ENCODE assay signal across 28 cellular contexts in the genomic region with DNA sequence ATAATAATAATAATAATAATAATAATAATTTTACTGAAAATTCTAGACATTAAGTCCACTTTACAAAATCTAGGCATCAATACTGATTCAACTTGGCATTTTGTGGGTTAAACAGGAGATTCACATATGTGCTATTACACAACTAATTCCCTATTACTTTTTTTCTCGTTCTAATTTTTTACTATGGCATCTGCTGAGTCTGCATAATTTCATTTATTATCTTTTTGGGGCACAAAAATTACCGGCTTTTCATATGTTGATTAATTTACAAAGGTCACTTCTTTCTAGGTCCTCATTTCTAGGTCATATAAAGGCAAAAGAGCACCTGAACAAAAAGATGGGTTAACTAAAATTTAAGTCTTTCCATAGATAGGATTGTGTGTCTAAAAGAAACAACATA.
"Had no signal": no experiment of that assay in that cellular context is flagged by ENCODE, and none has a peak within 500 bp of the region (broad histone marks: within the 10 kb centered on the region; RNA-seq: fewer than 3 reads in every experiment).

No MANE protein-coding gene starts in this region.

- H3K4me3 Mint-ChIP-seq: effector memory CD8-positive, alpha-beta T cell; endodermal cell; mesothelial cell of epicardium; naive B cell had no signal

- H3K4me1 Mint-ChIP-seq: endodermal cell, mesothelial cell of epicardium, naive B cell had no signal

- H3K36me3 ChIP-seq: esophagus squamous epithelium, gastrocnemius medialis, heart right ventricle, left lung, lower lobe of right lung had no signal

- H3K4me3 ChIP-seq: coronary artery, esophagus squamous epithelium, gastrocnemius medialis, heart right ventricle, left lung, lower lobe of right lung, mucosa of descending colon had no signal

- H3K9me3 ChIP-seq: esophagus squamous epithelium, gastrocnemius medialis, heart right ventricle, left lung, lower lobe of right lung had no signal

- H3K27me3 ChIP-seq: esophagus squamous epithelium, gastrocnemius medialis, heart right ventricle, left lung had no signal

- H3K9me3 Mint-ChIP-seq: effector memory CD8-positive, alpha-beta T cell; endodermal cell; mesothelial cell of epicardium had no signal

- H3K36me3 Mint-ChIP-seq: mesothelial cell of epicardium, naive B cell had no signal

- H3K27me3 Mint-ChIP-seq: effector memory CD8-positive, alpha-beta T cell; naive B cell had no signal

- H3K27ac ChIP-seq: coronary artery, epithelial cell of prostate, esophagus squamous epithelium, gastrocnemius medialis, heart right ventricle, left lung, lower lobe of right lung had no signal

- H3K27ac Mint-ChIP-seq: effector memory CD8-positive, alpha-beta T cell; endodermal cell; mesothelial cell of epicardium; naive B cell had no signal

- H3K4me1 ChIP-seq: esophagus squamous epithelium, gastrocnemius medialis, heart right ventricle, left lung, lower lobe of right lung had no signal

- FAIRE-seq: colon, endometrium, islet of Langerhans, keratinocyte had no signal

- ATAC-seq: effector memory CD8-positive, alpha-beta T cell; esophagus mucosa; gastrocnemius medialis; heart right ventricle; left cardiac atrium; left lung; left ventricle myocardium superior; lower lobe of right lung; mucosa of descending colon had no signal

- DNase-seq: dermis blood vessel endothelial cell; effector CD8-positive, alpha-beta T cell; effector memory CD8-positive, alpha-beta T cell; endodermal cell; erythroblast; esophagus squamous epithelium; foreskin fibroblast; foreskin melanocyte; gastrocnemius medialis; glutamatergic neuron; head of caudate nucleus; heart right ventricle; hippocampal formation; left cardiac atrium; left lung; left ventricle myocardium superior; lower lobe of right lung; mesenchymal stem cell; mucosa of descending colon; naive B cell had no signal
